13 cellular contexts compared by ENCODE assay signal in genomic region chr9:35163413-35163812, GRCh38. TPM values are rescaled to one million over a fixed set of nuclear protein-coding genes. Genes with fewer than 3 reads are reported as not detected.
DNase-seq lines count a peak whose midpoint lies in the region; ATAC-seq and TF ChIP-seq lines count a peak whose summit lies in the region.
"Had no signal": no experiment of that assay in that cellular context is flagged by ENCODE, and none has a peak within 500 bp of the region (broad histone marks: within the 10 kb centered on the region; RNA-seq: fewer than 3 reads in every experiment).

No MANE protein-coding gene starts in this region.

- H3K36me3 Mint-ChIP-seq in MCF 10A (ENCODE audit: insufficient read depth, unreplicated experiment) (no peaks in the 10 kb centered on the region), chondrocyte (ENCODE audit: low read depth) (no peaks in the 10 kb centered on the region), immature natural killer cell (peaks cover 0 to 5% (median 0%) of the 10 kb centered on the region in 3 donors)

- no peak overlapping the region for H2BK120ac ChIP-seq in mesenchymal stem cell (ENCODE audit: low read depth, low read length)

- POLR2A ChIA-PET in MCF 10A (lab: Yijun Ruan, JAX), result interaction anchor here (0.5 to 5.2 kb wide), 7 partner anchors 9 to 309 kb away, joined by 3 to 54 read pairs (median 6); partner anchors contain the start of genes ATOSB and STOML2

- H3K4me1 Mint-ChIP-seq in MCF 10A (ENCODE audit: insufficient read depth, unreplicated experiment) (peaks cover 18% of the 10 kb centered on the region), chondrocyte (ENCODE audit: low read depth) (peaks cover 29% of the 10 kb centered on the region), immature natural killer cell (peaks cover 16 to 19% of the 10 kb centered on the region in 2 donors)

- H2BK12ac ChIP-seq in mesenchymal stem cell (ENCODE audit: low read length in 2 of 2), result no peak overlapping the region

- H3K4me1 ChIP-seq in breast epithelium (peaks cover 0 to 3% of the 10 kb centered on the region in 2 donors), mesenchymal stem cell (ENCODE audit: control insufficient read depth, insufficient read depth, low read depth, low read length) (no peaks in the 10 kb centered on the region), tibial artery (peaks cover 0 to 17% (median 15%) of the 10 kb centered on the region in 4 donors)
- H3K4me1 ChIP-seq: SJSA1 had no signal

- no peak overlapping the region for H4K8ac ChIP-seq in mesenchymal stem cell (ENCODE audit: low read length)

- H2AK5ac ChIP-seq in mesenchymal stem cell (ENCODE audit: low read length, severe bottlenecking), result no peak overlapping the region

- TF ChIP-seq CTCF in MCF 10A (IDR thresholded peaks at IDR 0.05; ENCODE audit: unreplicated experiment) (no peak), breast epithelium (IDR thresholded peaks at IDR 0.05) (no peak), chondrocyte (IDR thresholded peaks at IDR 0.05) (no peak), tibial artery (IDR thresholded peaks at IDR 0.05) (no peak)

- no peak overlapping the region for H3K14ac ChIP-seq in mesenchymal stem cell (ENCODE audit: low read length in 2 of 2)

- no peak for TF ChIP-seq POLR2A in breast epithelium (IDR thresholded peaks at IDR 0.05)

- H3K4me2 ChIP-seq in mesenchymal stem cell (ENCODE audit: low read length, poor library complexity, severe bottlenecking), result no peak overlapping the region

- WGBS in mesenchymal stem cell, result 85% methylated on average over 2 of the region's 3 CpGs

- H2AFZ ChIP-seq in mesenchymal stem cell (ENCODE audit: low read depth, low read length), result no peak overlapping the region

- H3K23ac ChIP-seq in mesenchymal stem cell (ENCODE audit: low read length in 2 of 2), result no peak overlapping the region

- BruUV-seq in MCF 10A (replicated peaks; lab: Mats Ljungman, UMichigan), result no TSS peak

- H3K4me3 ChIP-seq in breast epithelium, result peak overlapping the region in 1 of 3 donors; percentile 80
- peak overlapping the region in 1 of 2 experiments; percentile 82 for H3K4me3 ChIP-seq in mesenchymal stem cell (ENCODE audit: insufficient read depth in 1 of 2, low read depth in 1 of 2, low read length in 2 of 2)
- H3K4me3 ChIP-seq in tibial artery, result peak overlapping the region in 1 of 2 donors; percentile 78
- H3K4me3 ChIP-seq: SJSA1 had no signal

- no peak overlapping the region for H3K4ac ChIP-seq in mesenchymal stem cell (ENCODE audit: low read depth in 1 of 2, low read length in 2 of 2)

- no peak overlapping the region for H3K18ac ChIP-seq in mesenchymal stem cell (ENCODE audit: low read depth in 1 of 2, low read length in 2 of 2)

- CTCF ChIA-PET in MCF 10A (lab: Yijun Ruan, JAX), result interaction anchor here (1.1 to 1.9 kb wide), 5 partner anchors 11 to 390 kb away, joined by 3 to 10 read pairs (median 4); no protein-coding TSS in a partner anchor

- H2BK5ac ChIP-seq in mesenchymal stem cell (ENCODE audit: low read depth, low read length, poor library complexity, severe bottlenecking), result no peak overlapping the region

- peak overlapping the region; percentile 94 for H3K27ac Mint-ChIP-seq in MCF 10A (ENCODE audit: low read depth, unreplicated experiment)
- no peak overlapping the region for H3K27ac Mint-ChIP-seq in chondrocyte (ENCODE audit: unreplicated experiment)
- no peak overlapping the region for H3K27ac Mint-ChIP-seq in immature natural killer cell
- H3K27ac Mint-ChIP-seq: activated naive CD8-positive, alpha-beta T cell treated with anti-CD3 and anti-CD28 coated beads, Interleukin-2, amount 50 U/mL, for 24 hours had no signal

- no peak overlapping the region for H4K91ac ChIP-seq in mesenchymal stem cell (ENCODE audit: low read length)

- H3K9me3 ChIP-seq in breast epithelium (no peaks in the 10 kb centered on the region), mesenchymal stem cell (ENCODE audit: control insufficient read depth, low read length) (no peaks in the 10 kb centered on the region), tibial artery (no peaks in the 10 kb centered on the region)
- H3K9me3 ChIP-seq: SJSA1 had no signal

- peak overlapping the region in 1 of 2 donors; percentile 94 for H3K27ac ChIP-seq in breast epithelium
- H3K27ac ChIP-seq in mesenchymal stem cell (ENCODE audit: low read length, poor library complexity, severe bottlenecking), result no peak overlapping the region
- H3K27ac ChIP-seq in tibial artery, result peak overlapping the region; percentile 95 to 97
- H3K27ac ChIP-seq: SJSA1 had no signal

- H3K9me3 Mint-ChIP-seq in MCF 10A (ENCODE audit: unreplicated experiment) (no peaks in the 10 kb centered on the region), chondrocyte (ENCODE audit: low read depth) (no peaks in the 10 kb centered on the region), immature natural killer cell (no peaks in the 10 kb centered on the region)
- H3K9me3 Mint-ChIP-seq: activated naive CD8-positive, alpha-beta T cell treated with anti-CD3 and anti-CD28 coated beads, Interleukin-2, amount 50 U/mL, for 24 hours had no signal

- intact Hi-C loops in MCF 10A (cut with micrococcal nuclease) (loop anchor here (2.0 to 5.0 kb wide), 2 partner anchors 47 to 314 kb away; no protein-coding TSS in a partner anchor), breast epithelium (cut with DNase I; ENCODE audit: low total_unique reads) (no loop called here), tibial artery (cut with DNase I; ENCODE audit: low total_unique reads) (no loop called here)

- peak overlapping the region; percentile 91 for H3K4me3 Mint-ChIP-seq in MCF 10A (ENCODE audit: unreplicated experiment)
- H3K4me3 Mint-ChIP-seq in chondrocyte (ENCODE audit: unreplicated experiment), result peak overlapping the region; percentile 93
- H3K4me3 Mint-ChIP-seq in immature natural killer cell, result peak overlapping the region in 2 of 5 donors; percentile 89 to 97

- no peaks in the 10 kb centered on the region for H3K36me3 ChIP-seq in breast epithelium
- no peaks in the 10 kb centered on the region for H3K36me3 ChIP-seq in mesenchymal stem cell (ENCODE audit: control insufficient read depth in 1 of 2, insufficient read depth in 2 of 2, low read depth in 1 of 2, low read length in 2 of 2)
- H3K36me3 ChIP-seq in tibial artery, result no peaks in the 10 kb centered on the region
- H3K36me3 ChIP-seq: SJSA1 had no signal

- H3K79me1 ChIP-seq in mesenchymal stem cell (replicated peaks; ENCODE audit: low read length, poor library complexity, severe bottlenecking), result peaks cover 12% of the 10 kb centered on the region

- no peak overlapping the region for H2BK15ac ChIP-seq in mesenchymal stem cell (ENCODE audit: low read depth, poor library complexity, severe bottlenecking)

- peak overlapping the region; percentile 88 for H3K9ac ChIP-seq in mesenchymal stem cell (ENCODE audit: low read length)

- H3K27me3 Mint-ChIP-seq in MCF 10A (ENCODE audit: insufficient read depth, unreplicated experiment) (no peaks in the 10 kb centered on the region), chondrocyte (ENCODE audit: low read depth) (no peaks in the 10 kb centered on the region), immature natural killer cell (ENCODE audit: low read depth in 3 of 3) (peaks cover 5 to 11% (median 8%) of the 10 kb centered on the region in 3 donors)

- no peak for ATAC-seq in HG03439 (IDR thresholded peaks at IDR 0.05; ENCODE audit: unreplicated experiment)
- ATAC-seq: activated naive CD8-positive, alpha-beta T cell treated with anti-CD3 and anti-CD28 coated beads, Interleukin-2, amount 50 U/mL, for 24 hours; sciatic nerve had no signal

- DNase-seq in MCF 10A (ENCODE audit: unreplicated experiment) (no peak), breast epithelium (ENCODE audit: low spot score in 2 of 2) (no peak), chondrocyte (ENCODE audit: low spot score) (no peak), mesenchymal stem cell (no peak), tibial artery (no peak), NCI-H146 (lab: John Stamatoyannopoulos, UW) (no peak), immature natural killer cell (no peak)
- DNase-seq: activated CD4-positive, alpha-beta T cell treated with anti-CD3 and anti-CD28 coated beads, Interleukin-2, amount 50 U/mL, for 4 hours; activated naive CD8-positive, alpha-beta T cell treated with anti-CD3 and anti-CD28 coated beads, Interleukin-2, amount 50 U/mL, for 24 hours; GOT3 had no signal

- no peaks in the 10 kb centered on the region for H3K27me3 ChIP-seq in breast epithelium
- H3K27me3 ChIP-seq in mesenchymal stem cell (ENCODE audit: control insufficient read depth in 1 of 2, insufficient read depth in 1 of 2, low read length in 2 of 2), result no peaks in the 10 kb centered on the region
- no peaks in the 10 kb centered on the region for H3K27me3 ChIP-seq in tibial artery
- H3K27me3 ChIP-seq: SJSA1 had no signal

RNA-seq across cellular contexts. Expression of gene UNC13B, which starts 1.6 kb away (rescaled TPM):
- total RNA-seq in MCF 10A (2022) (20.6 and 22.9 TPM in 2 replicates), breast epithelium (10 to 100 TPM; 19.3 to 36.6 (median 27.2) TPM), chondrocyte (29.8 to 32.8 TPM (median 31.8 TPM) in 3 replicates)
- 13.3 TPM for polyA plus RNA-seq in mesenchymal stem cell (2013, experiment 1 of 2)
- polyA plus RNA-seq in mesenchymal stem cell (2013, experiment 2 of 2), result 12.8 TPM
- under 1 TPM in 1 of 3 donors, not detected in 2; 0.07 TPM for polyA plus RNA-seq in immature natural killer cell

RNA-seq across cellular contexts. Expression of gene ATOSB, which starts 47.8 kb away (rescaled TPM):
- total RNA-seq in MCF 10A (2022) (26.0 and 36.2 TPM in 2 replicates), breast epithelium (10 to 100 TPM in 1 of 3 donors, 1 to 10 TPM in 2; 7.8 to 21.1 (median 8.8) TPM), chondrocyte (39.7 to 45.7 TPM (median 43.2 TPM) in 3 replicates)
- polyA plus RNA-seq in mesenchymal stem cell (2013, experiment 1 of 2), result 43.5 TPM
- 43.3 TPM for polyA plus RNA-seq in mesenchymal stem cell (2013, experiment 2 of 2)
- polyA plus RNA-seq in immature natural killer cell, result 10 to 100 TPM in 1 of 3 donors, 1 to 10 TPM in 2; 3.3 to 15.6 (median 5.3) TPM
